ENCODE assay signal across 19 cellular contexts in genomic region chr4:143625632-143626031, GRCh38.
A peak's percentile ranks its signal among the peaks of the same experiment; 100 is the strongest.
DNase-seq lines count a peak whose midpoint lies in the region; ATAC-seq, FAIRE-seq and TF ChIP-seq lines count a peak whose summit lies in the region.
"Had no signal": no experiment of that assay in that cellular context is flagged by ENCODE, and none has a peak within 500 bp of the region (broad histone marks: within the 10 kb centered on the region; RNA-seq: fewer than 3 reads in every experiment).

No MANE protein-coding gene starts in this region.

- H4K20me1 ChIP-seq in K562 (replicated peaks; ENCODE audit: control insufficient read depth, insufficient read depth, low read length) (no peaks in the 10 kb centered on the region), GM23248 (ENCODE audit: insufficient read depth) (no peaks in the 10 kb centered on the region)
- H4K20me1 ChIP-seq: BLaER1 had no signal

- H2AFZ ChIP-seq in K562 (ENCODE audit: low read depth, low read length) = no peak overlapping the region
- no peak overlapping the region for H2AFZ ChIP-seq in GM23248
- H2AFZ ChIP-seq: PC-9 had no signal

- no peak overlapping the region for H3K4me3 ChIP-seq in K562
- H3K4me3 ChIP-seq in psoas muscle = no peak overlapping the region
- H3K4me3 ChIP-seq in GM23248 = no peak overlapping the region
- H3K4me3 ChIP-seq: BLaER1, HAP-1, PC-9 had no signal

- H3K36me3 ChIP-seq in K562 (ENCODE audit: control insufficient read depth, insufficient read depth, low read length) (no peaks in the 10 kb centered on the region), psoas muscle (ENCODE audit: insufficient read depth in 1 of 2, low read depth in 1 of 2) (no peaks in the 10 kb centered on the region), GM23248 (ENCODE audit: low read depth) (no peaks in the 10 kb centered on the region)
- H3K36me3 ChIP-seq: BLaER1, HAP-1 had no signal

- 0% methylated on average over 4 of the region's 4 CpGs for WGBS in K562 (ENCODE audit: insufficient coverage, low coverage, missing lambda C conversion rate)
- WGBS in psoas muscle, 3 donors = 62 to 68% (median 62%) methylated on average over 4 of the region's 4 CpGs
- 49 to 51% methylated on average over 4 of the region's 4 CpGs for WGBS in GM23248 (ENCODE audit: low coverage in 1 of 2, low lambda C conversion rate in 2 of 2, missing lambda C conversion rate in 2 of 2), 2 experiments

- intact Hi-C loops in K562 (cut with micrococcal nuclease) (no loop called here), psoas muscle (cut with DNase I) (no loop called here)

- DNase-seq in NCI-H345 (lab: John Stamatoyannopoulos, UW) (peak; percentile 71), K562 (ENCODE audit: extremely low read depth in 1 of 4, low spot score in 3 of 4) (no peak), psoas muscle (no peak), GM23248 (no peak), NCI-H2196 (lab: John Stamatoyannopoulos, UW; ENCODE audit: unreplicated experiment) (no peak)
- DNase-seq in activated CD4-positive, alpha-beta T cell treated with anti-CD3 and anti-CD28 coated beads for 48 hours = no peak
- DNase-seq: CD8-positive, alpha-beta memory T cell; IMR-90; MV-4-11; NCI-H1694 treated with DMSO at 0.1 percent for 48 hours; NCI-H2171 treated with DMSO at 0.1 percent for 48 hours; NCI-H526; PC-9; SK-N-SH; T-helper 1 cell had no signal

- ATAC-seq in K562 (no peak), psoas muscle (peak in 2 of 4 donors; percentile 50 to 53), GM18868 (IDR thresholded peaks at IDR 0.05; ENCODE audit: unreplicated experiment) (no peak)

- H3K4me1 ChIP-seq in K562 (replicated peaks in 1 of 2; ENCODE audit: control insufficient read depth in 2 of 2, insufficient read depth in 2 of 2, low read length in 2 of 2) (no peaks in the 10 kb centered on the region), psoas muscle (peaks cover 29% of the 10 kb centered on the region), GM23248 (ENCODE audit: insufficient read depth) (peaks cover 13% of the 10 kb centered on the region; the same call in 1 of the 2 replicates)
- H3K4me1 ChIP-seq: BLaER1, HAP-1 had no signal

- TF ChIP-seq RAD21 in Ishikawa (IDR thresholded peaks at IDR 0.05; ENCODE audit: low read depth) (no peak), K562 (CRISPR knock-in tag; conservative IDR thresholded peaks at IDR 0.05 in 1 of 2, IDR thresholded peaks at IDR 0.05 in 1 of 2) (no peak)

- CTCF ChIA-PET in K562 (lab: Yijun Ruan, JAX; ENCODE audit: low intra/inter-chr PET ratio) = no interaction called here

- no TSS peak for BruUV-seq in K562 (replicated peaks; lab: Mats Ljungman, UMichigan)

- H3K27ac ChIP-seq in K562 (ENCODE audit: extremely low read depth, low read depth, low read length) = no peak overlapping the region
- H3K27ac ChIP-seq in psoas muscle = peak overlapping the region; percentile 32
- H3K27ac ChIP-seq in GM23248 = no peak overlapping the region
- H3K27ac ChIP-seq: BLaER1, PC-9 had no signal

- H3F3A ChIP-seq in GM23248 (ENCODE audit: insufficient read depth) = no peaks in the 10 kb centered on the region

- no peaks in the 10 kb centered on the region for H3K9me2 ChIP-seq in GM23248 (ENCODE audit: insufficient read depth)
- H3K9me2 ChIP-seq: SK-N-SH had no signal

- no peaks in the 10 kb centered on the region for H3K9me3 ChIP-seq in K562 (replicated peaks; ENCODE audit: control insufficient read depth, insufficient read depth, low read depth, low read length)
- H3K9me3 ChIP-seq in psoas muscle = no peaks in the 10 kb centered on the region
- H3K9me3 ChIP-seq in GM23248 (ENCODE audit: low read depth) = no peaks in the 10 kb centered on the region
- H3K9me3 ChIP-seq: BLaER1, HAP-1, SK-N-SH had no signal

- TF ChIP-seq EP300 in Ishikawa (IDR thresholded peaks at IDR 0.05; ENCODE audit: borderline replicate concordance) (no peak), K562 (IDR thresholded peaks at IDR 0.05; ENCODE audit: low read length) (no peak)

- H3K9ac ChIP-seq in K562 (ENCODE audit: insufficient read depth in 1 of 2, low read depth in 2 of 2, low read length in 2 of 2) (no peak overlapping the region), GM23248 (no peak overlapping the region)
- H3K9ac ChIP-seq: BLaER1, SK-N-SH had no signal

- in situ Hi-C loops in K562 (cut with MboI) (no loop called here), GM23248 (cut with MboI) (no loop called here)

- H3K27me3 ChIP-seq in K562 (ENCODE audit: control insufficient read depth in 2 of 2, insufficient read depth in 2 of 2, low read length in 2 of 2) = no peaks in the 10 kb centered on the region; a peak in 2 of 5 replicates
- H3K27me3 ChIP-seq in psoas muscle (ENCODE audit: insufficient read depth in 3 of 3, low read length in 2 of 3) = no peaks in the 10 kb centered on the region
- H3K27me3 ChIP-seq in GM23248 (replicated peaks; ENCODE audit: insufficient read depth) = no peaks in the 10 kb centered on the region
- H3K27me3 ChIP-seq: BLaER1 had no signal

- no peak for TF ChIP-seq POLR2A in K562 (conservative IDR thresholded peaks at IDR 0.05)

- H3K79me2 ChIP-seq in K562 (ENCODE audit: control insufficient read depth, insufficient read depth, low read length) = no peaks in the 10 kb centered on the region
- H3K79me2 ChIP-seq in GM23248 (ENCODE audit: insufficient read depth) = no peaks in the 10 kb centered on the region

- TF ChIP-seq CTCF in K562 (IDR thresholded peaks at IDR 0.05 in 2 of 3, conservative IDR thresholded peaks at IDR 0.05 in 1 of 3; ENCODE audit: insufficient read depth in 2 of 3, low read depth in 1 of 3, low read length in 3 of 3) = no peak
- TF ChIP-seq CTCF in psoas muscle (IDR thresholded peaks at IDR 0.05) = no peak

- POLR2A ChIA-PET in K562 (lab: Yijun Ruan, JAX) = no interaction called here

- FAIRE-seq in K562 (lab: Jason Lieb, UNC) = no peak

- H3K9me1 ChIP-seq in K562 (ENCODE audit: control insufficient read depth, insufficient read depth, low read length) = no peaks in the 10 kb centered on the region

- H3K4me2 ChIP-seq in K562 (ENCODE audit: insufficient read depth, low read length) = no peak overlapping the region
- H3K4me2 ChIP-seq in GM23248 (ENCODE audit: unreplicated experiment) = no peak overlapping the region
- H3K4me2 ChIP-seq: BLaER1, PC-9 had no signal

TF ChIP-seq in Ishikawa, 13 proteins besides CTCF, POLR2A, EP300 and RAD21 (continues in another document):
- TF ChIP-seq NFIC (IDR thresholded peaks at IDR 0.05) (peak; percentile 35; the same call in 1 of the 2 replicates), CEBPB (IDR thresholded peaks at IDR 0.05) (no peak), ZBTB7A (IDR thresholded peaks at IDR 0.05; ENCODE audit: low read depth) (no peak), REST (IDR thresholded peaks at IDR 0.05; ENCODE audit: low read depth) (no peak), TCF12 (IDR thresholded peaks at IDR 0.05; ENCODE audit: low read depth) (no peak)

TF ChIP-seq in K562, 482 proteins besides CTCF, POLR2A, EP300 and RAD21:
- TF ChIP-seq TOE1 (IDR thresholded peaks at IDR 0.05; ENCODE audit: borderline replicate concordance) = no peak
- no peak for TF ChIP-seq TOE1 (CRISPR knock-in tag; IDR thresholded peaks at IDR 0.05; ENCODE audit: borderline replicate concordance, low read depth)
- peak; percentile 76 for TF ChIP-seq NFIC (IDR thresholded peaks at IDR 0.05)
